ENCODE assay signal across 2 cellular contexts in the genomic region with DNA sequence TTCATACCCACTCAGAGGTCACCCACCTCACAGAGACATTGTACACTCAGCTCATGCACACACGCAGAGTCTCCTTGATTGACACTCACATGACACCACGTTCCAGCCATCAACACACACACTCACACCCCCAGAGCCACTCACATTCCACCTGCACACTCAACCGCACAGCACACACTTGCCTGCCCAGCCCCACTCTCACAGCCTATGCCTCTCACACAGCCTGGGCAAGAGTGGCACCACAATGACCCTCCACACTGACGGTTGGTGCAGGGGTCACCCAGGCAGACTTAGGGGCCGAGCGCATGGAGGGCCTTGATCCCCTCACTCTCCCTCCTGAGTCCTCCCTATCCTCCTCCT.
TF ChIP-seq lines count a peak whose summit lies in the region.

No MANE protein-coding gene starts in this region.

TF ChIP-seq in HEK293, 187 proteins besides CTCF, POLR2A, EP300 and RAD21:
- TF ChIP-seq ZFHX2 (tag by site-specific recombination; conservative IDR thresholded peaks at IDR 0.05) (no peak), ZNF423 (tag by site-specific recombination; IDR thresholded peaks at IDR 0.05) (no peak), ZNF404 (tag by site-specific recombination; IDR thresholded peaks at IDR 0.05) (no peak), ZNF677 (tag by site-specific recombination; IDR thresholded peaks at IDR 0.05) (no peak), ZBTB48 (tag by site-specific recombination; IDR thresholded peaks at IDR 0.05) (peak; percentile 79), MYNN (tag by site-specific recombination; IDR thresholded peaks at IDR 0.05; ENCODE audit: borderline replicate concordance) (no peak)

TF ChIP-seq in K562, 482 proteins besides CTCF, POLR2A, EP300 and RAD21:
- 0 out of 2 replicates have a peak, but pooled peaks have one; percentile 34 for TF ChIP-seq TOE1 (IDR thresholded peaks at IDR 0.05; ENCODE audit: borderline replicate concordance)
- no peak for TF ChIP-seq TOE1 (CRISPR knock-in tag; IDR thresholded peaks at IDR 0.05; ENCODE audit: borderline replicate concordance, low read depth)
- peak; percentile 100 for TF ChIP-seq ZNF263 (CRISPR knock-in tag; IDR thresholded peaks at IDR 0.05; ENCODE audit: borderline replicate concordance)
- peak; percentile 42; the same call in 1 of the 2 replicates for TF ChIP-seq SMARCA5 (IDR thresholded peaks at IDR 0.05)
- TF ChIP-seq, protein P1, sequence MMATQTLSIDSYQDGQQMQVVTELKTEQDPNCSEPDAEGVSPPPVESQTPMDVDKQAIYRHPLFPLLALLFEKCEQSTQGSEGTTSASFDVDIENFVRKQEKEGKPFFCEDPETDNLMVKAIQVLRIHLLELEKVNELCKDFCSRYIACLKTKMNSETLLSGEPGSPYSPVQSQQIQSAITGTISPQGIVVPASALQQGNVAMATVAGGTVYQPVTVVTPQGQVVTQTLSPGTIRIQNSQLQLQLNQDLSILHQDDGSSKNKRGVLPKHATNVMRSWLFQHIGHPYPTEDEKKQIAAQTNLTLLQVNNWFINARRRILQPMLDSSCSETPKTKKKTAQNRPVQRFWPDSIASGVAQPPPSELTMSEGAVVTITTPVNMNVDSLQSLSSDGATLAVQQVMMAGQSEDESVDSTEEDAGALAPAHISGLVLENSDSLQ (IDR thresholded peaks at IDR 0.05), result peak; percentile 73
- no peak for TF ChIP-seq FOXM1 (IDR thresholded peaks at IDR 0.05; ENCODE audit: low read depth)
- 0 out of 2 replicates have a peak, but pooled peaks have one; percentile 27 for TF ChIP-seq FOXM1 (CRISPR knock-in tag; IDR thresholded peaks at IDR 0.05; ENCODE audit: low read depth)
- TF ChIP-seq TEAD1 (CRISPR knock-in tag; IDR thresholded peaks at IDR 0.05), result no peak
- TF ChIP-seq, protein P2, sequence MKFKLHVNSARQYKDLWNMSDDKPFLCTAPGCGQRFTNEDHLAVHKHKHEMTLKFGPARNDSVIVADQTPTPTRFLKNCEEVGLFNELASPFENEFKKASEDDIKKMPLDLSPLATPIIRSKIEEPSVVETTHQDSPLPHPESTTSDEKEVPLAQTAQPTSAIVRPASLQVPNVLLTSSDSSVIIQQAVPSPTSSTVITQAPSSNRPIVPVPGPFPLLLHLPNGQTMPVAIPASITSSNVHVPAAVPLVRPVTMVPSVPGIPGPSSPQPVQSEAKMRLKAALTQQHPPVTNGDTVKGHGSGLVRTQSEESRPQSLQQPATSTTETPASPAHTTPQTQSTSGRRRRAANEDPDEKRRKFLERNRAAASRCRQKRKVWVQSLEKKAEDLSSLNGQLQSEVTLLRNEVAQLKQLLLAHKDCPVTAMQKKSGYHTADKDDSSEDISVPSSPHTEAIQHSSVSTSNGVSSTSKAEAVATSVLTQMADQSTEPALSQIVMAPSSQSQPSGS (CRISPR knock-in tag; IDR thresholded peaks at IDR 0.05), result no peak
